Comparison of ENCODE assay signal across 8 cellular contexts in genomic region chr14:21268612-21269251, GRCh38. TPM values are rescaled to one million over a fixed set of nuclear protein-coding genes. Genes with fewer than 3 reads are reported as not detected.
A peak's percentile ranks its signal among the peaks of the same experiment; 100 is the strongest.
DNase-seq lines count a peak whose midpoint lies in the region; ATAC-seq, FAIRE-seq and TF ChIP-seq lines count a peak whose summit lies in the region.

No MANE protein-coding gene starts in this region.

- peak; percentile 64; the same call in 1 of the 2 replicates for TF ChIP-seq RAD21 in HepG2 (CRISPR knock-in tag; IDR thresholded peaks at IDR 0.05)

- peaks cover 38% of the 10 kb centered on the region for H3K36me3 Mint-ChIP-seq in CD4-positive, CD25-positive, alpha-beta regulatory T cell

- H3K4me2 ChIP-seq in HepG2 (ENCODE audit: low read depth, low read length), result peak overlapping the region; percentile 88

- H3K9me3 ChIP-seq in CD4-positive, CD25-positive, alpha-beta regulatory T cell (ENCODE audit: control insufficient read depth in 2 of 2, low read length in 2 of 2), result no peaks in the 10 kb centered on the region
- H3K9me3 ChIP-seq in Peyer's patch, result no peaks in the 10 kb centered on the region
- H3K9me3 ChIP-seq in HepG2 (ENCODE audit: low read length), result no peaks in the 10 kb centered on the region

- peak in 2 of 3 donors; percentile 58 to 81 for DNase-seq in CD4-positive, CD25-positive, alpha-beta regulatory T cell
- DNase-seq in Peyer's patch (peak in 2 of 3 donors; percentile 47 to 64), bronchial epithelial cell (ENCODE audit: low read depth) (peak; percentile 48), HepG2 (ENCODE audit: low spot score) (peak; percentile 77)

- H3K79me2 ChIP-seq in HepG2 (ENCODE audit: insufficient read depth, low read length), result peaks cover 60% of the 10 kb centered on the region

- CTCF ChIA-PET in HepG2 (lab: Yijun Ruan, JAX; ENCODE audit: low intra/inter-chr PET ratio, low total read pairs), result no interaction called here

- intact Hi-C loops in HepG2 (cut with micrococcal nuclease; ENCODE audit: unreplicated experiment), result loop anchor here (1.0 to 2.0 kb wide), 2 partner anchors 40 to 209 kb away; partner anchors contain the start of gene TOX4

- FAIRE-seq in bronchial epithelial cell (lab: Jason Lieb, UNC) (no peak), HepG2 (lab: Jason Lieb, UNC) (no peak)

- H2AFZ ChIP-seq in HepG2 (ENCODE audit: low read length), result no peak overlapping the region

- WGBS in HepG2 (ENCODE audit: low lambda C conversion rate), result under 1% methylated on average over 24 of the region's 24 CpGs

- no peak for TF ChIP-seq POLR2A in Peyer's patch (IDR thresholded peaks at IDR 0.05)
- no peak for TF ChIP-seq POLR2A in HepG2 (IDR thresholded peaks at IDR 0.05; ENCODE audit: insufficient read depth in 1 of 2, low read depth in 2 of 2, low read length in 2 of 2)

- H3K27ac Mint-ChIP-seq in CD4-positive, CD25-positive, alpha-beta regulatory T cell, result peak overlapping the region; percentile 99 to 100 (median 100)

- peaks cover 54% of the 10 kb centered on the region for H4K20me1 ChIP-seq in HepG2 (ENCODE audit: insufficient read depth, low read length)

- H3K36me3 ChIP-seq in CD4-positive, CD25-positive, alpha-beta regulatory T cell (ENCODE audit: control insufficient read depth, insufficient read depth, low read length), result peaks cover 32% of the 10 kb centered on the region
- H3K36me3 ChIP-seq in Peyer's patch (peaks cover 0 to 12% (median 0%) of the 10 kb centered on the region in 3 donors), bronchial epithelial cell (ENCODE audit: control insufficient read depth, insufficient read depth, low read length) (peaks cover under 1% of the 10 kb centered on the region), HepG2 (replicated peaks in 1 of 2; ENCODE audit: control insufficient read depth in 1 of 2, insufficient read depth in 2 of 2, low read length in 2 of 2) (peaks cover 5 to 32% of the 10 kb centered on the region in 2 experiments)

- ATAC-seq in CD4-positive, CD25-positive, alpha-beta regulatory T cell (ENCODE audit: low read depth in 2 of 2), result no peak
- ATAC-seq in HG02970 (IDR thresholded peaks at IDR 0.05; ENCODE audit: low FRiP score, unreplicated experiment), result peak; percentile 1
- ATAC-seq in HepG2, result no peak; the same call in 2 of the 3 replicates
- ATAC-seq in HG03095 (IDR thresholded peaks at IDR 0.05; ENCODE audit: unreplicated experiment), result no peak
- no peak for ATAC-seq in GM19467 (IDR thresholded peaks at IDR 0.05; ENCODE audit: unreplicated experiment)

- H3K27me3 Mint-ChIP-seq in CD4-positive, CD25-positive, alpha-beta regulatory T cell, result peaks cover 8% of the 10 kb centered on the region

- BruUV-seq in HepG2 (replicated peaks; lab: Mats Ljungman, UMichigan), result TSS peak; percentile 60

- peak overlapping the region; percentile 100 for H3K9ac ChIP-seq in HepG2 (ENCODE audit: insufficient read depth, low read depth, low read length)

- H3K9me3 Mint-ChIP-seq in CD4-positive, CD25-positive, alpha-beta regulatory T cell, result peaks cover 0 to 3% (median 0%) of the 10 kb centered on the region in 7 donors

- in situ Hi-C loops in HepG2 (cut with HindIII; ENCODE audit: extremely low pct_ligation_motif_present, low pct_unique_long_range_greater_than_20kb), result no loop called here

- peak overlapping the region; percentile 98 for H3K27ac ChIP-seq in CD4-positive, CD25-positive, alpha-beta regulatory T cell (ENCODE audit: insufficient read depth, low read length, poor library complexity, severe bottlenecking)
- peak overlapping the region; percentile 89 to 98 (median 94) for H3K27ac ChIP-seq in Peyer's patch
- peak overlapping the region; percentile 91 for H3K27ac ChIP-seq in HepG2 (ENCODE audit: extremely low read length, insufficient read depth, low read length)
- peak overlapping the region; percentile 83 for H3K27ac ChIP-seq in temporal lobe (ENCODE audit: low read depth, low read length)

- H3K4me1 Mint-ChIP-seq in CD4-positive, CD25-positive, alpha-beta regulatory T cell, result peaks cover 22 to 53% (median 40%) of the 10 kb centered on the region in 4 donors

- no peaks in the 10 kb centered on the region for H3K27me3 ChIP-seq in CD4-positive, CD25-positive, alpha-beta regulatory T cell (ENCODE audit: control insufficient read depth, insufficient read depth, low read length)
- H3K27me3 ChIP-seq in Peyer's patch (no peaks in the 10 kb centered on the region), bronchial epithelial cell (ENCODE audit: control insufficient read depth, insufficient read depth, low read length) (no peaks in the 10 kb centered on the region), HepG2 (ENCODE audit: control insufficient read depth in 1 of 2, insufficient read depth in 2 of 2, low read length in 2 of 2) (peaks cover 0 to 5% of the 10 kb centered on the region in 2 experiments; a peak in 2 of 5 replicates)

- no peak for TF ChIP-seq EP300 in HepG2 (IDR thresholded peaks at IDR 0.05; ENCODE audit: low read depth in 2 of 2, low read length in 2 of 2)
- TF ChIP-seq EP300 in HepG2 (CRISPR knock-in tag; IDR thresholded peaks at IDR 0.05; ENCODE audit: borderline replicate concordance), result 0 out of 2 replicates have a peak, but pooled peaks have one; percentile 33

- POLR2A ChIA-PET in HepG2 (lab: Yijun Ruan, JAX), result interaction anchor here (1.3 to 6.0 kb wide), 3 partner anchors 9 to 22 kb away, joined by 3 to 68 read pairs (median 3); no protein-coding TSS in a partner anchor

- TF ChIP-seq CTCF in Peyer's patch (IDR thresholded peaks at IDR 0.05), result no peak
- no peak for TF ChIP-seq CTCF in bronchial epithelial cell (IDR thresholded peaks at IDR 0.05; ENCODE audit: insufficient read depth, low read length, severe bottlenecking)
- no peak for TF ChIP-seq CTCF in HepG2 (CRISPR knock-in tag; IDR thresholded peaks at IDR 0.05)

- H3K4me3 ChIP-seq in CD4-positive, CD25-positive, alpha-beta regulatory T cell (ENCODE audit: low read depth, low read length), result peak overlapping the region; percentile 98
- peak overlapping the region; percentile 66 to 93 (median 86) for H3K4me3 ChIP-seq in Peyer's patch
- peak overlapping the region; percentile 84 for H3K4me3 ChIP-seq in bronchial epithelial cell (ENCODE audit: low read depth, low read length)
- H3K4me3 ChIP-seq in HepG2 (replicated peaks in 1 of 3; ENCODE audit: insufficient read depth in 1 of 3, low read depth in 2 of 3, low read length in 3 of 3), result peak overlapping the region; percentile 86 to 98 (median 90)

- peaks cover 49% of the 10 kb centered on the region for H3K4me1 ChIP-seq in CD4-positive, CD25-positive, alpha-beta regulatory T cell (ENCODE audit: control insufficient read depth, insufficient read depth, low read length, poor library complexity, severe bottlenecking)
- peaks cover 0 to 31% (median 14%) of the 10 kb centered on the region in 4 donors for H3K4me1 ChIP-seq in Peyer's patch
- H3K4me1 ChIP-seq in HepG2 (ENCODE audit: insufficient read depth, low read length), result peaks cover 38% of the 10 kb centered on the region

- H3K4me3 Mint-ChIP-seq in CD4-positive, CD25-positive, alpha-beta regulatory T cell, result peak overlapping the region; percentile 95 to 100 (median 98)

RNA-seq across cellular contexts. Expression of gene HNRNPC, which starts 0.5 kb away (rescaled TPM):
- 582 TPM for total RNA-seq in CD4-positive, CD25-positive, alpha-beta regulatory T cell
- 100 to 1,000 TPM; 752 to 840 (median 794) TPM for polyA plus RNA-seq in CD4-positive, CD25-positive, alpha-beta regulatory T cell
- total RNA-seq in Peyer's patch, result 100 to 1,000 TPM; 201 to 392 (median 259) TPM
- total RNA-seq in bronchial epithelial cell, result 870 and 967 TPM in 2 replicates
- 1,099 and 1,563 TPM in 2 replicates for total RNA-seq in HepG2 (2016; rRNA removed; fragmentation: Illumina TruSeq; extraction: Trizol)
- total RNA-seq in HepG2 (2016; cell fraction: cytosol; rRNA removed; fragmentation: Illumina TruSeq; extraction: Trizol; ENCODE audit: low read depth), result 272 and 305 TPM in 2 replicates
- 1,110 and 1,631 TPM in 2 replicates for total RNA-seq in HepG2 (2016; cell fraction: insoluble cytoplasmic fraction; rRNA removed; fragmentation: Illumina TruSeq; extraction: Trizol)
- total RNA-seq in HepG2 (2016; cell fraction: membrane; rRNA removed; fragmentation: Illumina TruSeq; extraction: Trizol), result 374 and 422 TPM in 2 replicates
- 741 and 752 TPM in 2 replicates for total RNA-seq in HepG2 (2016; cell fraction: nucleus; rRNA removed; fragmentation: Illumina TruSeq; extraction: Trizol)
- 577 and 628 TPM in 2 replicates for polyA plus RNA-seq in HepG2 (2011; rRNA removed)
- 344 and 442 TPM in 2 replicates for polyA plus RNA-seq in HepG2 (2011; cell fraction: cytosol; rRNA removed)
- polyA plus RNA-seq in HepG2 (2011; cell fraction: nucleus; rRNA removed), result 155 and 197 TPM in 2 replicates
- polyA plus RNA-seq in HepG2 (2012), result 523 and 611 TPM in 2 replicates
- polyA plus RNA-seq in HepG2 (2016; cell fraction: cytosol; fragmentation: Illumina TruSeq; extraction: Trizol; ENCODE audit: low read depth), result 145 and 154 TPM in 2 replicates
- 1,519 and 1,675 TPM in 2 replicates for polyA plus RNA-seq in HepG2 (2016; cell fraction: insoluble cytoplasmic fraction; fragmentation: Illumina TruSeq; extraction: Trizol; ENCODE audit: low read depth)
- 281 and 312 TPM in 2 replicates for polyA plus RNA-seq in HepG2 (2016; cell fraction: membrane; fragmentation: Illumina TruSeq; extraction: Trizol; ENCODE audit: low read depth)
- 695 and 708 TPM in 2 replicates for polyA plus RNA-seq in HepG2 (2016; cell fraction: nucleus; fragmentation: Illumina TruSeq; extraction: Trizol; ENCODE audit: insufficient read depth, low read depth)
- polyA minus RNA-seq in HepG2 (2011; rRNA and poly(A)+ RNA removed; ENCODE audit: low replicate concordance), result 720 and 1,084 TPM in 2 replicates
- polyA minus RNA-seq in HepG2 (2011; cell fraction: cytosol; rRNA and poly(A)+ RNA removed), result 262 and 282 TPM in 2 replicates
- polyA minus RNA-seq in HepG2 (2011; cell fraction: nucleus; rRNA and poly(A)+ RNA removed), result 891 and 939 TPM in 2 replicates
- total RNA-seq in temporal lobe, result 387 TPM

RNA-seq across cellular contexts. Expression of gene RPGRIP1, which starts 11.2 kb away (rescaled TPM):
- total RNA-seq in CD4-positive, CD25-positive, alpha-beta regulatory T cell, result not detected
- polyA plus RNA-seq in CD4-positive, CD25-positive, alpha-beta regulatory T cell, result under 1 TPM in 1 of 4 donors, not detected in 3; 0.10 TPM
- total RNA-seq in Peyer's patch (1 to 10 TPM in 1 of 4 donors, under 1 TPM in 1, not detected in 2; 0.40 to 3.3 TPM), bronchial epithelial cell (not detected in 2 replicates), HepG2 (2016; rRNA removed; fragmentation: Illumina TruSeq; extraction: Trizol) (0.10 and 0.13 TPM in 2 replicates), temporal lobe (not detected)
- 0.09 TPM in 1 of 2 replicates, not detected in the other for total RNA-seq in HepG2 (2016; cell fraction: cytosol; rRNA removed; fragmentation: Illumina TruSeq; extraction: Trizol; ENCODE audit: low read depth)
- 0.48 and 0.67 TPM in 2 replicates for total RNA-seq in HepG2 (2016; cell fraction: insoluble cytoplasmic fraction; rRNA removed; fragmentation: Illumina TruSeq; extraction: Trizol)
- total RNA-seq in HepG2 (2016; cell fraction: membrane; rRNA removed; fragmentation: Illumina TruSeq; extraction: Trizol), result 0.15 and 0.17 TPM in 2 replicates
- 0.22 and 0.50 TPM in 2 replicates for total RNA-seq in HepG2 (2016; cell fraction: nucleus; rRNA removed; fragmentation: Illumina TruSeq; extraction: Trizol)
- 0.47 and 1.1 TPM in 2 replicates for polyA plus RNA-seq in HepG2 (2011; rRNA removed)
- 0.14 and 0.17 TPM in 2 replicates for polyA plus RNA-seq in HepG2 (2011; cell fraction: cytosol; rRNA removed)
- 0.58 and 1.4 TPM in 2 replicates for polyA plus RNA-seq in HepG2 (2011; cell fraction: nucleus; rRNA removed)
- polyA plus RNA-seq in HepG2 (2012), result 0.57 and 0.58 TPM in 2 replicates
- polyA plus RNA-seq in HepG2 (2016; cell fraction: cytosol; fragmentation: Illumina TruSeq; extraction: Trizol; ENCODE audit: low read depth), result not detected in 2 replicates
- 0.07 and 0.12 TPM in 2 replicates for polyA plus RNA-seq in HepG2 (2016; cell fraction: insoluble cytoplasmic fraction; fragmentation: Illumina TruSeq; extraction: Trizol; ENCODE audit: low read depth)
- 0.08 TPM in 1 of 2 replicates, not detected in the other for polyA plus RNA-seq in HepG2 (2016; cell fraction: membrane; fragmentation: Illumina TruSeq; extraction: Trizol; ENCODE audit: low read depth)
- 0.47 and 1.6 TPM in 2 replicates for polyA plus RNA-seq in HepG2 (2016; cell fraction: nucleus; fragmentation: Illumina TruSeq; extraction: Trizol; ENCODE audit: insufficient read depth, low read depth)
- polyA minus RNA-seq in HepG2 (2011; rRNA and poly(A)+ RNA removed; ENCODE audit: low replicate concordance), result 0.26 TPM in 1 of 2 replicates, not detected in the other
- polyA minus RNA-seq in HepG2 (2011; cell fraction: cytosol; rRNA and poly(A)+ RNA removed), result 0.53 TPM in 1 of 2 replicates, not detected in the other
- 0.64 and 4.0 TPM in 2 replicates for polyA minus RNA-seq in HepG2 (2011; cell fraction: nucleus; rRNA and poly(A)+ RNA removed)
